In the genomic region with DNA sequence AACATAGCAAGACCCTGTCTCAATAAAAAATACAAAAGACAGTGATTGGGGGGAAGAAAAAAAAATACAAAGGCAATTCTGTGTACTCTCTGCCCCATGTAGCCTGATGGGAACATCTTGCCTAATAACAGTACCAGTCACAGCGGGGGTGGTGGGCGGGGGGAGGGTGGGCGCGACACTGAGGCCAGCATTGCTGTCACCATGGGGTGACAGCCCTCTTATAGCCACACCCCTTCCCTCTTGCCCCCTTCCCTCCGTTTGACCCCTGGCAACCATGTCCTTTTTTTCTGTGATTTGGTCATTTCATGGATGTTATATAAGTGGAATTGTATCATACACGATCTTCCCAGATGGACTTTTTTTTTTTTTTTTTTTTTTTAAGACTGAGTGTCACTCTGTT, we compare ENCODE assay signal across 18 cellular contexts.
"Had no signal": no experiment of that assay in that cellular context is flagged by ENCODE, and none has a peak within 500 bp of the region (broad histone marks: within the 10 kb centered on the region; RNA-seq: fewer than 3 reads in every experiment).

No MANE protein-coding gene starts in this region.

- H3K4me1 Mint-ChIP-seq: activated CD4-positive, alpha-beta T cell treated with anti-CD3 and anti-CD28 coated beads, Interleukin-2, amount 10 ng/mL, durations not matched to agents 7 days and 5 days; activated naive CD4-positive, alpha-beta T cell treated with anti-CD3 and anti-CD28 coated beads, Interleukin-2, amount 10 ng/mL, durations not matched to agents 7 days and 5 days; central memory CD8-positive, alpha-beta T cell; T-helper 17 cell had no signal

- H3K9me3 Mint-ChIP-seq: activated CD4-positive, alpha-beta memory T cell treated with anti-CD3 and anti-CD28 coated beads, Interleukin-2, amount 10 ng/mL, durations not matched to agents 7 days and 5 days; activated CD4-positive, alpha-beta T cell treated with anti-CD3 and anti-CD28 coated beads, Interleukin-2, amount 10 ng/mL, durations not matched to agents 7 days and 5 days; activated naive CD4-positive, alpha-beta T cell treated with anti-CD3 and anti-CD28 coated beads, Interleukin-2, amount 10 ng/mL, durations not matched to agents 7 days and 5 days; activated naive CD8-positive, alpha-beta T cell treated with anti-CD3 and anti-CD28 coated beads, Interleukin-2, amount 10 ng/mL, durations not matched to agents 7 days and 5 days; activated T-cell treated with anti-CD3 and anti-CD28 coated beads, Interleukin-2, amount 50 U/mL, for 24 hours; central memory CD8-positive, alpha-beta T cell; mesothelial cell of epicardium; WTC11 had no signal

- H3K4me1 ChIP-seq: breast epithelium, pancreas, psoas muscle, right atrium auricular region, testis, transverse colon had no signal

- H3K9me3 ChIP-seq: breast epithelium, pancreas, psoas muscle, right atrium auricular region, testis, transverse colon had no signal

- H3K27ac Mint-ChIP-seq: activated CD4-positive, alpha-beta memory T cell treated with anti-CD3 and anti-CD28 coated beads, Interleukin-2, amount 10 ng/mL, durations not matched to agents 7 days and 5 days; activated CD4-positive, alpha-beta T cell treated with anti-CD3 and anti-CD28 coated beads, Interleukin-2, amount 10 ng/mL, durations not matched to agents 7 days and 5 days; activated naive CD4-positive, alpha-beta T cell treated with anti-CD3 and anti-CD28 coated beads, Interleukin-2, amount 10 ng/mL, durations not matched to agents 7 days and 5 days; activated naive CD8-positive, alpha-beta T cell treated with anti-CD3 and anti-CD28 coated beads, Interleukin-2, amount 10 ng/mL, durations not matched to agents 7 days and 5 days; activated T-cell treated with anti-CD3 and anti-CD28 coated beads, Interleukin-2, amount 50 U/mL, for 24 hours; mesothelial cell of epicardium; naive thymus-derived CD4-positive, alpha-beta T cell; T-helper 17 cell; WTC11 had no signal

- H3K27me3 Mint-ChIP-seq: activated CD4-positive, alpha-beta memory T cell treated with anti-CD3 and anti-CD28 coated beads, Interleukin-2, amount 10 ng/mL, durations not matched to agents 7 days and 5 days; activated CD4-positive, alpha-beta T cell treated with anti-CD3 and anti-CD28 coated beads, Interleukin-2, amount 10 ng/mL, durations not matched to agents 7 days and 5 days; activated naive CD8-positive, alpha-beta T cell treated with anti-CD3 and anti-CD28 coated beads, Interleukin-2, amount 10 ng/mL, durations not matched to agents 7 days and 5 days; activated T-cell treated with anti-CD3 and anti-CD28 coated beads, Interleukin-2, amount 50 U/mL, for 24 hours; T-helper 17 cell had no signal

- H3K36me3 Mint-ChIP-seq: activated naive CD4-positive, alpha-beta T cell treated with anti-CD3 and anti-CD28 coated beads, Interleukin-2, amount 10 ng/mL, durations not matched to agents 7 days and 5 days; activated naive CD8-positive, alpha-beta T cell treated with anti-CD3 and anti-CD28 coated beads, Interleukin-2, amount 10 ng/mL, durations not matched to agents 7 days and 5 days; mesothelial cell of epicardium; naive thymus-derived CD4-positive, alpha-beta T cell; WTC11 had no signal

- H3K4me3 Mint-ChIP-seq: activated CD4-positive, alpha-beta memory T cell treated with anti-CD3 and anti-CD28 coated beads, Interleukin-2, amount 10 ng/mL, durations not matched to agents 7 days and 5 days; activated CD4-positive, alpha-beta T cell treated with anti-CD3 and anti-CD28 coated beads, Interleukin-2, amount 10 ng/mL, durations not matched to agents 7 days and 5 days; activated naive CD4-positive, alpha-beta T cell treated with anti-CD3 and anti-CD28 coated beads, Interleukin-2, amount 10 ng/mL, durations not matched to agents 7 days and 5 days; activated naive CD8-positive, alpha-beta T cell treated with anti-CD3 and anti-CD28 coated beads, Interleukin-2, amount 10 ng/mL, durations not matched to agents 7 days and 5 days; activated T-cell treated with anti-CD3 and anti-CD28 coated beads, Interleukin-2, amount 50 U/mL, for 24 hours; central memory CD8-positive, alpha-beta T cell; mesothelial cell of epicardium; naive thymus-derived CD4-positive, alpha-beta T cell; T-helper 17 cell; WTC11 had no signal

- H3K27ac ChIP-seq: breast epithelium, pancreas, psoas muscle, right atrium auricular region, testis, transverse colon had no signal

- H3K36me3 ChIP-seq: breast epithelium, pancreas, right atrium auricular region, transverse colon had no signal

- DNase-seq: activated gamma-delta T cell; activated naive CD8-positive, alpha-beta T cell treated with anti-CD3 and anti-CD28 coated beads, Interleukin-2, amount 10 ng/mL, durations not matched to agents 7 days and 5 days; dermis blood vessel endothelial cell had no signal

- H3K4me3 ChIP-seq: breast epithelium, pancreas, psoas muscle, right atrium auricular region, testis, transverse colon had no signal

- H3K27me3 ChIP-seq: breast epithelium, pancreas, right atrium auricular region, testis, transverse colon had no signal
